23 cellular contexts compared by ENCODE assay signal in genomic region chr4:31807036-31807435, GRCh38.
A peak's percentile ranks its signal among the peaks of the same experiment; 100 is the strongest.
DNase-seq lines count a peak whose midpoint lies in the region; ATAC-seq, FAIRE-seq and TF ChIP-seq lines count a peak whose summit lies in the region.
"Had no signal": no experiment of that assay in that cellular context is flagged by ENCODE, and none has a peak within 500 bp of the region (broad histone marks: within the 10 kb centered on the region; RNA-seq: fewer than 3 reads in every experiment).

No MANE protein-coding gene starts in this region.

- no peak overlapping the region for H3K4me3 ChIP-seq in choroid plexus epithelial cell (ENCODE audit: low read depth, low read length)
- no peak overlapping the region for H3K4me3 ChIP-seq in fibroblast of the aortic adventitia (ENCODE audit: low read depth, low read length)
- H3K4me3 ChIP-seq: Peyer's patch, SK-N-MC had no signal

- ATAC-seq in GM21390 (IDR thresholded peaks at IDR 0.05; ENCODE audit: unreplicated experiment) (no peak), HG02852 (IDR thresholded peaks at IDR 0.05; ENCODE audit: unreplicated experiment) (no peak)

- intact Hi-C loops in posterior cingulate gyrus (cut with DNase I), result no loop called here

- peak; percentile 47 for FAIRE-seq in A204.1 (lab: Jason Lieb, UNC)
- FAIRE-seq: GM12892, GM19239 had no signal

- TF ChIP-seq CTCF in choroid plexus epithelial cell (conservative IDR thresholded peaks at IDR 0.05; ENCODE audit: low read depth, low read length), result no peak
- no peak for TF ChIP-seq CTCF in fibroblast of the aortic adventitia (IDR thresholded peaks at IDR 0.05; ENCODE audit: insufficient read depth, low read length)

- DNase-seq in amniotic epithelial cell (ENCODE audit: low read depth) (peak; percentile 82), choroid plexus epithelial cell (ENCODE audit: low read depth) (peak; percentile 66), fibroblast of the aortic adventitia (ENCODE audit: low read depth) (peak; percentile 73), posterior cingulate gyrus (no peak), globus pallidus (ENCODE audit: low spot score) (no peak)
- DNase-seq: ACHN, DMS153, DND-41, GOT3, HCEC 1CT, NCI-H1048, NCI-H1417, NCI-H1694, NCI-H2029 treated with DMSO at 0.1 percent for 48 hours, NCI-H526 treated with DMSO at 0.1 percent for 48 hours, Peyer's patch, SIG-M5 had no signal

Comparison
In these comparisons a context has a peak if more than half of its experiments do, and no peak if none do; other contexts are left out.
1. DNase-seq: peak in amniotic epithelial cell (single experiment), choroid plexus epithelial cell (single experiment) and fibroblast of the aortic adventitia (single experiment); none in posterior cingulate gyrus (0 of 10) and globus pallidus (single experiment).